Comparison of ENCODE assay signal across 18 cellular contexts in the genomic region with DNA sequence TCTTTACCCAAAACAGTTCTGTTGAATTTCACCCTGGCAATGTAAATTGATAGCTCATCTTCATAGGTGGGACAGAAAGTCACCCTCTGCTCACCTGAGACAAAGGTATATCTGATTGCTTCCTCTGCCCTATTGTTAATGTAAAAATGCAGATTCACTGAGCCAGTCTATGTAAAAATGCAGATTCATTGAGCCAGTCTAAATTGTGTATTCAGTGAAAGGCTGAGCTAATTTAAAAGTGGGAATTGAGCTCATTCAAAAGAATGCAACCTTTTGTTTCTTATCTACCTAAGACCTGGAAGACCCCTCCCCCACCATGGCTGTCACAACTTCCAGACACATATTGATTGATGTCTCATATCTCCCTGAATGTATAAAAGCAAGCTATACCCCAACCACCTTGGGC. TPM values are rescaled to one million over a fixed set of nuclear protein-coding genes. Genes with fewer than 3 reads are reported as not detected.
DNase-seq lines count a peak whose midpoint lies in the region; FAIRE-seq and TF ChIP-seq lines count a peak whose summit lies in the region.
"Had no signal": no experiment of that assay in that cellular context is flagged by ENCODE, and none has a peak within 500 bp of the region (broad histone marks: within the 10 kb centered on the region; RNA-seq: fewer than 3 reads in every experiment).

No MANE protein-coding gene starts in this region.

- peak overlapping the region; percentile 100 for H2BK20ac ChIP-seq in H1 (ENCODE audit: low read length)

- H4K20me1 ChIP-seq in H1 (replicated peaks in 1 of 2; ENCODE audit: control insufficient read depth in 1 of 2, insufficient read depth in 2 of 2, low read length in 2 of 2): no peaks in the 10 kb centered on the region
- H4K20me1 ChIP-seq: BLaER1 treated with 17β-estradiol and CSF1 and Interleukin-3, amounts not matched to agents 10 nM and 100 nM had no signal

- H3K79me1 ChIP-seq in H1 (ENCODE audit: low read depth, low read length): no peaks in the 10 kb centered on the region

- no peak overlapping the region for H2AFZ ChIP-seq in H1 (ENCODE audit: low read length)
- H2AFZ ChIP-seq: PC-9 had no signal

- H3K36me3 Mint-ChIP-seq in Calu3 (ENCODE audit: insufficient read depth, unreplicated experiment): peaks cover 13% of the 10 kb centered on the region
- H3K36me3 Mint-ChIP-seq in MCF 10A (ENCODE audit: insufficient read depth, unreplicated experiment): peaks cover 6% of the 10 kb centered on the region

- TF ChIP-seq RAD21 in H1 (IDR thresholded peaks at IDR 0.05 in 1 of 2, conservative IDR thresholded peaks at IDR 0.05 in 1 of 2; ENCODE audit: low read depth in 2 of 2, low read length in 2 of 2): no peak

- no peak overlapping the region for H2BK120ac ChIP-seq in H1 (replicated peaks; ENCODE audit: low read depth, low read length)

- no peak for TF ChIP-seq CTCF in Calu3 (IDR thresholded peaks at IDR 0.05; ENCODE audit: unreplicated experiment)
- no peak for TF ChIP-seq CTCF in HEK293 (tag by site-specific recombination; IDR thresholded peaks at IDR 0.05)
- TF ChIP-seq CTCF in H1 (IDR thresholded peaks at IDR 0.05; ENCODE audit: control extremely low read depth in 1 of 3, insufficient read depth in 1 of 3, low read depth in 1 of 3, low read length in 3 of 3): no peak
- no peak for TF ChIP-seq CTCF in MCF 10A (IDR thresholded peaks at IDR 0.05; ENCODE audit: unreplicated experiment)

- H3K4me3 Mint-ChIP-seq in Calu3 (ENCODE audit: low read depth, unreplicated experiment): no peak overlapping the region
- H3K4me3 Mint-ChIP-seq in MCF 10A (ENCODE audit: unreplicated experiment): no peak overlapping the region

- H3K9me3 Mint-ChIP-seq in Calu3 (ENCODE audit: low read depth, unreplicated experiment) (no peaks in the 10 kb centered on the region), MCF 10A (ENCODE audit: unreplicated experiment) (no peaks in the 10 kb centered on the region)

- POLR2A ChIA-PET in HEK293 (lab: Yijun Ruan, JAX) (no interaction called here), H1 (lab: Charles Lee; ENCODE audit: partially characterized antibody) (interaction anchor here (0.7 to 2.0 kb wide), 9 partner anchors 9 to 372 kb away, joined by 3 to 10 read pairs (median 4); partner anchors contain the start of gene JUN), MCF 10A (lab: Yijun Ruan, JAX) (interaction anchor here (0.6 to 1.6 kb wide), 2 partner anchors 22 to 42 kb away, joined by 4 to 5 read pairs; no protein-coding TSS in a partner anchor)

- H3K4me1 Mint-ChIP-seq in Calu3 (ENCODE audit: low read depth, unreplicated experiment) (peaks cover 18% of the 10 kb centered on the region), MCF 10A (ENCODE audit: insufficient read depth, unreplicated experiment) (no peaks in the 10 kb centered on the region)

- no peak overlapping the region for H3K4ac ChIP-seq in H1 (replicated peaks; ENCODE audit: insufficient read length, low read depth, low read length)

- intact Hi-C loops in Calu3 (cut with micrococcal nuclease; ENCODE audit: unreplicated experiment): no loop called here
- intact Hi-C loops in MCF 10A (cut with micrococcal nuclease): no loop called here

- TF ChIP-seq EP300 in H1 (IDR thresholded peaks at IDR 0.05; ENCODE audit: borderline replicate concordance in 1 of 2, low read depth in 2 of 2, low read length in 2 of 2): no peak

- BruUV-seq in Calu3 (replicated peaks; lab: Mats Ljungman, UMichigan) (no TSS peak), MCF 10A (replicated peaks; lab: Mats Ljungman, UMichigan) (no TSS peak)

- H3K18ac ChIP-seq in H1 (ENCODE audit: extremely low read depth, low read length): peak overlapping the region; percentile 92

- no peaks in the 10 kb centered on the region for H3K4me1 ChIP-seq in HEK293 (ENCODE audit: control insufficient read depth, insufficient read depth, low read length)
- H3K4me1 ChIP-seq in H1 (replicated peaks in 1 of 4; ENCODE audit: control insufficient read depth in 3 of 4, insufficient read depth in 4 of 4, low read length in 3 of 4): peaks cover 10 to 15% (median 13%) of the 10 kb centered on the region in 4 experiments
- peaks cover 21% of the 10 kb centered on the region; the same call in 1 of the 2 replicates for H3K4me1 ChIP-seq in iPS-20b (ENCODE audit: insufficient read depth, low read length)
- H3K4me1 ChIP-seq: A549; BLaER1 treated with 17β-estradiol and CSF1 and Interleukin-3, amounts not matched to agents 10 nM and 100 nM; SJCRH30 had no signal

- H3K23ac ChIP-seq in H1 (ENCODE audit: insufficient read length): no peak overlapping the region

- H3K27ac ChIP-seq in HEK293 (ENCODE audit: extremely low read depth, low read depth, low read length) (no peak overlapping the region), H1 (ENCODE audit: low read depth, low read length) (peak overlapping the region; percentile 48), iPS-20b (ENCODE audit: low read length) (peak overlapping the region; percentile 35)
- H3K27ac ChIP-seq: A549; BLaER1 treated with 17β-estradiol and CSF1 and Interleukin-3, amounts not matched to agents 10 nM and 100 nM; PC-9; SJCRH30 had no signal

- no peak for FAIRE-seq in H1 (lab: Jason Lieb, UNC)
- FAIRE-seq in GM12892 (lab: Jason Lieb, UNC): no peak
- FAIRE-seq: A549 had no signal

- H4K91ac ChIP-seq in H1 (replicated peaks; ENCODE audit: insufficient read length, low read length): peak overlapping the region; percentile 20

- H3K27ac Mint-ChIP-seq in Calu3 (ENCODE audit: unreplicated experiment): peak overlapping the region; percentile 66
- H3K27ac Mint-ChIP-seq in MCF 10A (ENCODE audit: low read depth, unreplicated experiment): no peak overlapping the region

- peak; percentile 62 for DNase-seq in Calu3
- DNase-seq in H1 (ENCODE audit: low read depth in 1 of 2, low spot score in 2 of 2): peak in 1 of 2 experiments; percentile 73
- no peak for DNase-seq in GM12892 (ENCODE audit: insufficient read length)
- DNase-seq in activated effector memory CD4-positive, alpha-beta T cell treated with anti-CD3 and anti-CD28 coated beads, Interleukin-2, amount 50 U/mL, for 16 hours: no peak
- DNase-seq in MCF 10A (ENCODE audit: unreplicated experiment): no peak
- DNase-seq: DMS153, EL, NCI-H1417 treated with DMSO at 0.1 percent for 48 hours, NCI-H2029 treated with DMSO at 0.1 percent for 48 hours, NCI-H2171 treated with DMSO at 0.1 percent for 48 hours, NCI-H510A, NCI-H774, PC-9, SJCRH30 had no signal

- no peak overlapping the region for H4K5ac ChIP-seq in H1 (ENCODE audit: insufficient read length, low read depth, low read length)

- no peaks in the 10 kb centered on the region for H3K27me3 Mint-ChIP-seq in Calu3 (ENCODE audit: unreplicated experiment)
- H3K27me3 Mint-ChIP-seq in MCF 10A (ENCODE audit: insufficient read depth, unreplicated experiment): no peaks in the 10 kb centered on the region

- H3K79me2 ChIP-seq in H1 (ENCODE audit: control insufficient read depth in 1 of 2, insufficient read depth in 2 of 2, low read length in 2 of 2): peaks cover under 1 to 2% of the 10 kb centered on the region in 2 experiments

- H3K4me3 ChIP-seq in HEK293 (ENCODE audit: low read depth, low read length): no peak overlapping the region
- peak overlapping the region in 1 of 4 experiments; percentile 21; a peak in 2 of 8 replicates for H3K4me3 ChIP-seq in H1 (ENCODE audit: extremely low read depth in 1 of 4, insufficient read depth in 2 of 4, low read depth in 3 of 4, low read length in 4 of 4)
- peak overlapping the region; percentile 41; the same call in 1 of the 2 replicates for H3K4me3 ChIP-seq in iPS-20b (ENCODE audit: low read length)
- H3K4me3 ChIP-seq: A549; BLaER1 treated with 17β-estradiol and CSF1 and Interleukin-3, amounts not matched to agents 10 nM and 100 nM; PC-9; SJCRH30 had no signal

- no peaks in the 10 kb centered on the region for H3K9me3 ChIP-seq in HEK293 (ENCODE audit: control insufficient read depth, insufficient read depth, low read depth, low read length)
- H3K9me3 ChIP-seq in H1 (ENCODE audit: insufficient read depth in 2 of 2, low read depth in 1 of 2, low read length in 1 of 2): no peaks in the 10 kb centered on the region
- no peaks in the 10 kb centered on the region for H3K9me3 ChIP-seq in iPS-20b (ENCODE audit: insufficient read depth, low read depth, low read length)
- H3K9me3 ChIP-seq: A549; BLaER1 treated with 17β-estradiol and CSF1 and Interleukin-3, amounts not matched to agents 10 nM and 100 nM; SJCRH30 had no signal

- H4K8ac ChIP-seq in H1 (ENCODE audit: extremely low read depth, insufficient read depth, low read length): no peak overlapping the region

- H3K14ac ChIP-seq in H1 (ENCODE audit: insufficient read length): no peak overlapping the region

- no peaks in the 10 kb centered on the region for H3K27me3 ChIP-seq in H1 (replicated peaks in 1 of 4; ENCODE audit: control insufficient read depth in 3 of 4, extremely low read depth in 1 of 4, insufficient read depth in 3 of 4, low read length in 3 of 4)
- no peaks in the 10 kb centered on the region for H3K27me3 ChIP-seq in iPS-20b (ENCODE audit: insufficient read depth, low read length)
- H3K27me3 ChIP-seq: BLaER1 treated with 17β-estradiol and CSF1 and Interleukin-3, amounts not matched to agents 10 nM and 100 nM; SJCRH30 had no signal

- H2AK5ac ChIP-seq in H1 (ENCODE audit: low read depth, low read length): peak overlapping the region; percentile 55; the same call in 1 of the 2 replicates

- H3K9ac ChIP-seq in H1 (replicated peaks in 1 of 4; ENCODE audit: extremely low read depth in 1 of 4, low read depth in 3 of 4, low read length in 3 of 4) (no peak overlapping the region), iPS-20b (ENCODE audit: low read depth, low read length) (peak overlapping the region; percentile 80)
- H3K9ac ChIP-seq: BLaER1 treated with 17β-estradiol and CSF1 and Interleukin-3, amounts not matched to agents 10 nM and 100 nM had no signal

- H2BK12ac ChIP-seq in H1 (ENCODE audit: low read depth, low read length): peak overlapping the region; percentile 51; the same call in 1 of the 2 replicates

- peak overlapping the region; percentile 89 for H2BK5ac ChIP-seq in H1 (ENCODE audit: low read depth, low read length)

- no peaks in the 10 kb centered on the region for H3K23me2 ChIP-seq in H1 (ENCODE audit: low read depth, low read length)

- CTCF ChIA-PET in Calu3 (lab: Charles Lee): interaction anchor here (1.1 to 1.5 kb wide), 2 partner anchors 10 to 23 kb away, joined by 5 read pairs; no protein-coding TSS in a partner anchor
- CTCF ChIA-PET in HEK293 (lab: Yijun Ruan, JAX): interaction anchor here (0.6 to 1.0 kb wide), 5 partner anchors 11 to 189 kb away, joined by 3 to 4 read pairs (median 3); no protein-coding TSS in a partner anchor
- CTCF ChIA-PET in H1 (lab: Charles Lee; ENCODE audit: partially characterized antibody): interaction anchor here (1.0 kb wide), 1 partner anchor 1055 kb away, joined by 3 read pairs; no protein-coding TSS in a partner anchor
- CTCF ChIA-PET in MCF 10A (lab: Yijun Ruan, JAX): interaction anchor here (0.7 kb wide), 1 partner anchor 16 kb away, joined by 3 read pairs; no protein-coding TSS in a partner anchor

- peak in 1 of 2 experiments; percentile 47; a peak in 1 of 3 replicates for TF ChIP-seq POLR2A in H1 (IDR thresholded peaks at IDR 0.05; ENCODE audit: control extremely low read depth in 1 of 2, low read depth in 2 of 2, low read length in 2 of 2)
- TF ChIP-seq POLR2A in GM12892 (IDR thresholded peaks at IDR 0.05; ENCODE audit: low read depth, low read length): no peak

- H2BK15ac ChIP-seq in H1 (ENCODE audit: low read length): no peak overlapping the region

- no peak overlapping the region for H3K56ac ChIP-seq in H1 (replicated peaks; ENCODE audit: insufficient read length, low read depth, low read length)

- no peaks in the 10 kb centered on the region for H3K36me3 ChIP-seq in HEK293 (ENCODE audit: control insufficient read depth in 2 of 2, insufficient read depth in 1 of 2, low read length in 2 of 2)
- H3K36me3 ChIP-seq in H1 (ENCODE audit: control insufficient read depth in 2 of 4, insufficient read depth in 4 of 4, low read length in 3 of 4): no peaks in the 10 kb centered on the region
- H3K36me3 ChIP-seq in iPS-20b (ENCODE audit: insufficient read depth, low read depth, low read length): no peaks in the 10 kb centered on the region
- H3K36me3 ChIP-seq: BLaER1 treated with 17β-estradiol and CSF1 and Interleukin-3, amounts not matched to agents 10 nM and 100 nM; SJCRH30 had no signal

- H3K4me2 ChIP-seq in H1 (ENCODE audit: insufficient read depth in 1 of 2, low read depth in 2 of 2, low read length in 2 of 2): peak overlapping the region; percentile 32 to 40; a peak in 3 of 4 replicates
- H3K4me2 ChIP-seq: A549; BLaER1 treated with 17β-estradiol and CSF1 and Interleukin-3, amounts not matched to agents 10 nM and 100 nM; PC-9 had no signal

RNA-seq across cellular contexts. Expression of gene MYSM1, which starts 4.8 kb away (rescaled TPM):
- total RNA-seq in Calu3 (2022): 44.6 and 48.2 TPM in 2 replicates
- total RNA-seq in H1 (2021; fragmentation: NEBNext Ultra II Directional; extraction: Animal tissue kit (Norgen Biotek cat#: 25700)): 71.1 and 88.1 TPM in 2 replicates
- polyA plus RNA-seq in H1 (2011; rRNA removed): 12.8 and 20.0 TPM in 2 replicates
- 23.6 TPM for polyA plus RNA-seq in H1 (2011; cell fraction: cytosol; rRNA removed)
- 22.7 TPM for polyA plus RNA-seq in H1 (2011; cell fraction: nucleus; rRNA removed)
- 11.7 to 35.8 TPM (median 13.5 TPM) in 4 replicates for polyA plus RNA-seq in H1 (2012, experiment 1 of 2)
- 3.1 TPM for polyA plus RNA-seq in H1 (2012, experiment 2 of 2)
- 44.6 TPM for polyA plus RNA-seq in H1 (2013, experiment 1 of 2)
- 39.0 TPM for polyA plus RNA-seq in H1 (2013, experiment 2 of 2)
- 38.6 and 46.2 TPM in 2 replicates for polyA minus RNA-seq in H1 (2011; rRNA and poly(A)+ RNA removed)
- polyA minus RNA-seq in H1 (2011; cell fraction: cytosol; rRNA and poly(A)+ RNA removed): 20.3 TPM
- polyA minus RNA-seq in H1 (2011; cell fraction: nucleus; rRNA and poly(A)+ RNA removed): 106 TPM
- polyA plus RNA-seq in GM12892 (2012; ENCODE audit: missing spikeins): 24.9 TPM
- total RNA-seq in MCF 10A (2022): 22.0 and 25.0 TPM in 2 replicates
